Comparison of ENCODE assay signal across 8 cellular contexts in genomic region chr10:101214446-101215396, GRCh38. TPM values are rescaled to one million over a fixed set of nuclear protein-coding genes. Genes with fewer than 3 reads are reported as not detected.
DNase-seq lines count a peak whose midpoint lies in the region; ATAC-seq, FAIRE-seq and TF ChIP-seq lines count a peak whose summit lies in the region.

No MANE protein-coding gene starts in this region.

- no peak for FAIRE-seq in frontal cortex (lab: Jason Lieb, UNC)

- no peaks in the 10 kb centered on the region for H3K9me3 ChIP-seq in HUES64 (ENCODE audit: insufficient read depth, low read depth, low read length)
- no peaks in the 10 kb centered on the region for H3K9me3 ChIP-seq in RWPE2 (ENCODE audit: severe bottlenecking)
- H3K9me3 ChIP-seq in vagina = no peaks in the 10 kb centered on the region

- 13% methylated on average over 47 of the region's 49 CpGs for WGBS in HUES64

- intact Hi-C loops in posterior vena cava (cut with DNase I) (loop anchor here (5.0 kb wide), 2 partner anchors 353 to 358 kb away; no protein-coding TSS in a partner anchor), vagina (cut with DNase I) (loop anchor here (5.0 kb wide), 1 partner anchor 353 kb away; no protein-coding TSS in a partner anchor)

- no peak overlapping the region for H3K9ac ChIP-seq in HUES64 (ENCODE audit: low read depth, low read length)

- H3K27me3 ChIP-seq in HUES64 (ENCODE audit: insufficient read depth, low read length) = peaks cover 98% of the 10 kb centered on the region
- H3K27me3 ChIP-seq in RWPE2 (ENCODE audit: insufficient read depth, poor library complexity, severe bottlenecking) = peaks cover 88% of the 10 kb centered on the region
- H3K27me3 ChIP-seq in vagina = peaks cover 40% of the 10 kb centered on the region

- H3K36me3 ChIP-seq in HUES64 (ENCODE audit: insufficient read depth, low read length) (no peaks in the 10 kb centered on the region), RWPE2 (ENCODE audit: low read depth) (no peaks in the 10 kb centered on the region), vagina (no peaks in the 10 kb centered on the region)

- H3K27ac ChIP-seq in HUES64 (ENCODE audit: low read depth, low read length) (no peak overlapping the region), RWPE2 (ENCODE audit: poor library complexity, severe bottlenecking) (no peak overlapping the region), vagina (no peak overlapping the region)

- H3K4me3 ChIP-seq in HUES64 (ENCODE audit: low read length) = peak overlapping the region; percentile 19; the same call in 1 of the 2 replicates
- H3K4me3 ChIP-seq in RWPE2 (ENCODE audit: severe bottlenecking) = no peak overlapping the region
- no peak overlapping the region for H3K4me3 ChIP-seq in vagina

- TF ChIP-seq POLR2A in vagina (IDR thresholded peaks at IDR 0.05) = no peak

- TF ChIP-seq CTCF in RWPE2 (IDR thresholded peaks at IDR 0.05; ENCODE audit: poor library complexity, severe bottlenecking) = peak; percentile 90
- TF ChIP-seq CTCF in vagina (IDR thresholded peaks at IDR 0.05) = peak; percentile 47 to 82 (median 66)

- DNase-seq in GM03348 (ENCODE audit: low spot score) (peak; percentile 87), RWPE2 (ENCODE audit: low spot score) (no peak), frontal cortex (ENCODE audit: low spot score in 2 of 2) (peak; percentile 44 to 67), posterior vena cava (ENCODE audit: low spot score) (peak; percentile 92), vagina (ENCODE audit: extremely low spot score in 2 of 2) (no peak)
- peak; percentile 69 for DNase-seq in activated T-helper 9 cell treated with anti-CD3 and anti-CD28 coated beads, Interleukin-2, amount 50 U/mL, for 16 hours (ENCODE audit: low read depth)

- ATAC-seq in RWPE2 (ENCODE audit: low read depth) (peak; percentile 70), GM21825 (IDR thresholded peaks at IDR 0.05; ENCODE audit: unreplicated experiment) (no peak)

- H3K4me1 ChIP-seq in HUES64 (ENCODE audit: insufficient read depth, low read length) (peaks cover 10% of the 10 kb centered on the region; the same call in 1 of the 2 replicates), RWPE2 (ENCODE audit: insufficient read depth, poor library complexity, severe bottlenecking) (no peaks in the 10 kb centered on the region), vagina (peaks cover 42% of the 10 kb centered on the region)

RNA-seq across cellular contexts. Expression of gene LBX1, which starts 14.5 kb away (rescaled TPM):
- not detected for polyA plus RNA-seq in HUES64 (2013, experiment 1 of 2)
- polyA plus RNA-seq in HUES64 (2013, experiment 2 of 2) = not detected
- total RNA-seq in frontal cortex (not detected), posterior vena cava (not detected), vagina (not detected)

Comparison
In these comparisons a context has a peak if more than half of its experiments do, and no peak if none do; other contexts are left out.
1. DNase-seq: peak in GM03348 (single experiment), activated T-helper 9 cell treated with anti-CD3 and anti-CD28 coated beads, Interleukin-2, amount 50 U/mL, for 16 hours (single experiment), frontal cortex (2 of 2) and posterior vena cava (single experiment); none in RWPE2 (single experiment) and vagina (0 of 2).